In genomic region chr20:43293068-43293786, GRCh38 we compare ENCODE assay signal across 23 cellular contexts.
DNase-seq lines count a peak whose midpoint lies in the region; ATAC-seq and TF ChIP-seq lines count a peak whose summit lies in the region.
"Had no signal": no experiment of that assay in that cellular context is flagged by ENCODE, and none has a peak within 500 bp of the region (broad histone marks: within the 10 kb centered on the region; RNA-seq: fewer than 3 reads in every experiment).

No MANE protein-coding gene starts in this region.

- H2BK12ac ChIP-seq in H9 (ENCODE audit: insufficient read length, low read depth, low read length) (no peak overlapping the region), trophoblast cell (ENCODE audit: low read length) (no peak overlapping the region)

- TF ChIP-seq CTCF in H9 (conservative IDR thresholded peaks at IDR 0.05) (no peak), WERI-Rb-1 (IDR thresholded peaks at IDR 0.05; ENCODE audit: low read depth, low read length) (no peak)

- H3K18ac ChIP-seq in H9 (ENCODE audit: insufficient read length, low read depth, low read length) (no peak overlapping the region), trophoblast cell (ENCODE audit: low read length) (no peak overlapping the region)

- H3K23ac ChIP-seq in H9 (ENCODE audit: insufficient read length, low read depth, low read length) (no peak overlapping the region), trophoblast cell (ENCODE audit: low read length) (no peak overlapping the region)

- H4K5ac ChIP-seq in H9 (ENCODE audit: insufficient read length, low read depth, low read length): no peak overlapping the region

- H3K79me1 ChIP-seq in H9 (ENCODE audit: insufficient read depth, low read depth, low read length, poor library complexity, severe bottlenecking): no peaks in the 10 kb centered on the region
- H3K79me1 ChIP-seq in trophoblast cell (ENCODE audit: low read length): no peaks in the 10 kb centered on the region

- no CpG with 5 or more reads among the region's 11 CpGs for WGBS in H9 (ENCODE audit: extremely low coverage, insufficient read length, low lambda C conversion rate)
- WGBS in trophoblast cell (ENCODE audit: extremely low coverage, insufficient coverage, insufficient read length): no CpG with 5 or more reads among the region's 11 CpGs

- peaks cover 10 to 13% of the 10 kb centered on the region in 2 experiments for H3K9me3 Mint-ChIP-seq in H9
- peaks cover 4% of the 10 kb centered on the region for H3K9me3 Mint-ChIP-seq in T-helper 2 cell treated with Interferon-gamma antibody and Interleukin-4, amounts not matched to agents 5 μg/mL and 100 μg/mL, for 36 hours
- H3K9me3 Mint-ChIP-seq: HFFc6 had no signal

- no peak overlapping the region for H3K27ac ChIP-seq in H9 (ENCODE audit: insufficient read length, low read depth, low read length)
- H3K27ac ChIP-seq in WERI-Rb-1: no peak overlapping the region
- H3K27ac ChIP-seq in trophoblast cell (ENCODE audit: low read depth, low read length): no peak overlapping the region
- H3K27ac ChIP-seq: C4-2B, HL-60, KMS-11, SJCRH30 had no signal

- peaks cover 25 to 30% of the 10 kb centered on the region in 2 experiments for H3K4me1 Mint-ChIP-seq in H9
- no peaks in the 10 kb centered on the region for H3K4me1 Mint-ChIP-seq in T-helper 2 cell treated with Interferon-gamma antibody and Interleukin-4, amounts not matched to agents 5 μg/mL and 100 μg/mL, for 36 hours (ENCODE audit: low read depth)

- no peak overlapping the region for H2BK120ac ChIP-seq in H9 (ENCODE audit: low read depth, low read length, poor library complexity, severe bottlenecking)
- no peak overlapping the region for H2BK120ac ChIP-seq in trophoblast cell (ENCODE audit: insufficient read depth, low read length, poor library complexity)

- H3K14ac ChIP-seq in H9 (ENCODE audit: insufficient read depth, low read length) (no peak overlapping the region), trophoblast cell (ENCODE audit: low read length) (no peak overlapping the region)

- no peaks in the 10 kb centered on the region for H3K4me1 ChIP-seq in H9 (ENCODE audit: insufficient read depth, low read length)
- no peaks in the 10 kb centered on the region for H3K4me1 ChIP-seq in trophoblast cell (ENCODE audit: control insufficient read depth in 1 of 2, insufficient read depth in 2 of 2, low read length in 2 of 2)
- H3K4me1 ChIP-seq: SJCRH30 had no signal

- H3K79me2 ChIP-seq in H9 (ENCODE audit: insufficient read depth, low read length) (no peaks in the 10 kb centered on the region), trophoblast cell (ENCODE audit: control insufficient read depth, insufficient read depth, low read length, poor library complexity) (no peaks in the 10 kb centered on the region)

- no peak overlapping the region for H3K56ac ChIP-seq in H9 (ENCODE audit: insufficient read length, low read depth, low read length)

- H3K4me3 ChIP-seq in WERI-Rb-1 (ENCODE audit: low read depth, low read length) (no peak overlapping the region), trophoblast cell (ENCODE audit: low read depth, low read length) (peak overlapping the region; percentile 50)
- H3K4me3 ChIP-seq: SJCRH30 had no signal

- H3K9ac ChIP-seq in H9 (ENCODE audit: extremely low read depth, insufficient read length, low read length) (no peak overlapping the region), trophoblast cell (ENCODE audit: low read length) (no peak overlapping the region)
- H3K9ac ChIP-seq: KMS-11 had no signal

- ATAC-seq in HG03280 (IDR thresholded peaks at IDR 0.05; ENCODE audit: unreplicated experiment) (no peak), HG03457 (IDR thresholded peaks at IDR 0.05; ENCODE audit: unreplicated experiment) (no peak)

- no peaks in the 10 kb centered on the region; the same call in 1 of the 2 replicates for H3K27me3 Mint-ChIP-seq in H9 (ENCODE audit: low read depth)
- no peaks in the 10 kb centered on the region for H3K27me3 Mint-ChIP-seq in T-helper 2 cell treated with Interferon-gamma antibody and Interleukin-4, amounts not matched to agents 5 μg/mL and 100 μg/mL, for 36 hours (ENCODE audit: low read depth)

- H3K36me3 ChIP-seq in WERI-Rb-1 (no peaks in the 10 kb centered on the region), trophoblast cell (ENCODE audit: control insufficient read depth in 1 of 2, insufficient read depth in 2 of 2, low read length in 2 of 2) (no peaks in the 10 kb centered on the region)
- H3K36me3 ChIP-seq: SJCRH30 had no signal

- H3K27me3 ChIP-seq in H9 (ENCODE audit: insufficient read depth, low read length) (no peaks in the 10 kb centered on the region), WERI-Rb-1 (ENCODE audit: insufficient read depth, low read depth, severe bottlenecking) (peaks cover 15% of the 10 kb centered on the region), trophoblast cell (ENCODE audit: insufficient read depth, low read length) (no peaks in the 10 kb centered on the region)

- no peak overlapping the region for H2BK20ac ChIP-seq in H9 (ENCODE audit: low read depth, low read length, poor library complexity, severe bottlenecking)

- no peak for DNase-seq in H9
- peak; percentile 16 for DNase-seq in WERI-Rb-1
- peak; percentile 26 for DNase-seq in islet precursor cell
- no peak for DNase-seq in trophoblast cell
- DNase-seq in T-helper 2 cell: no peak
- no peak for DNase-seq in T-helper 2 cell treated with Interferon-gamma antibody and Interleukin-4, amounts not matched to agents 5 μg/mL and 100 μg/mL, for 36 hours (ENCODE audit: low spot score)
- DNase-seq: AML-193, GDM1, H7, HFFc6, NCI-H1105, NCI-H146, NCI-H2029, NCI-H226, NCI-H510A treated with DMSO at 0.1 percent for 48 hours, NCI-H774, OCI-M1 had no signal

- H4K12ac ChIP-seq in trophoblast cell (ENCODE audit: low read depth, low read length): no peak overlapping the region

- H3K36me3 Mint-ChIP-seq in H9 (ENCODE audit: insufficient read depth in 1 of 3, low read depth in 3 of 3): peaks cover 2 to 6% (median 4%) of the 10 kb centered on the region in 3 experiments; a peak in 4 of 7 replicates
- H3K36me3 Mint-ChIP-seq in T-helper 2 cell treated with Interferon-gamma antibody and Interleukin-4, amounts not matched to agents 5 μg/mL and 100 μg/mL, for 36 hours (ENCODE audit: low read depth): no peaks in the 10 kb centered on the region

- H4K20me1 ChIP-seq in H9 (ENCODE audit: control insufficient read depth, insufficient read depth, insufficient read length): no peaks in the 10 kb centered on the region

- H2BK5ac ChIP-seq in H9 (ENCODE audit: insufficient read length, low read length) (no peak overlapping the region), trophoblast cell (ENCODE audit: low read depth, low read length, poor library complexity) (no peak overlapping the region)

- no peaks in the 10 kb centered on the region for H3K23me2 ChIP-seq in H9 (ENCODE audit: insufficient read length, low read depth, low read length, poor library complexity, severe bottlenecking)

- H4K91ac ChIP-seq in H9 (ENCODE audit: insufficient read length, low read depth, low read length): no peak overlapping the region
- no peak overlapping the region for H4K91ac ChIP-seq in trophoblast cell (ENCODE audit: low read depth, low read length)

- H3K9me3 ChIP-seq in H9 (ENCODE audit: control insufficient read depth, low read depth, low read length) (no peaks in the 10 kb centered on the region), WERI-Rb-1 (ENCODE audit: severe bottlenecking) (peaks cover 2% of the 10 kb centered on the region), trophoblast cell (ENCODE audit: insufficient read depth, low read depth, low read length) (peaks cover 8% of the 10 kb centered on the region)
- H3K9me3 ChIP-seq: SJCRH30 had no signal

- H3K4ac ChIP-seq in H9 (ENCODE audit: low read depth, low read length) (no peak overlapping the region), trophoblast cell (ENCODE audit: low read depth, low read length) (no peak overlapping the region)

- no peak overlapping the region for H3K4me2 ChIP-seq in H9 (ENCODE audit: insufficient read depth, insufficient read length, low read length)
- H3K4me2 ChIP-seq in trophoblast cell (ENCODE audit: low read length): no peak overlapping the region
- H3K4me2 ChIP-seq: KMS-11 had no signal

- no peak overlapping the region for H2AK5ac ChIP-seq in H9 (ENCODE audit: insufficient read length, low read length)
- no peak overlapping the region for H2AK5ac ChIP-seq in trophoblast cell (ENCODE audit: low read length)

- peak overlapping the region in 2 of 3 experiments; percentile 5 to 59; a peak in 2 of 7 replicates for H3K27ac Mint-ChIP-seq in H9
- no peak overlapping the region for H3K27ac Mint-ChIP-seq in T-helper 2 cell treated with Interferon-gamma antibody and Interleukin-4, amounts not matched to agents 5 μg/mL and 100 μg/mL, for 36 hours
- H3K27ac Mint-ChIP-seq: HFFc6 had no signal

- no peak overlapping the region for H2BK15ac ChIP-seq in H9 (ENCODE audit: low read depth, low read length)

- H4K8ac ChIP-seq in H9 (replicated peaks; ENCODE audit: insufficient read length, low read depth, low read length) (no peak overlapping the region), trophoblast cell (ENCODE audit: low read depth, low read length) (no peak overlapping the region)

- H2AFZ ChIP-seq in H9 (ENCODE audit: low read length) (no peak overlapping the region), trophoblast cell (ENCODE audit: insufficient read depth, low read length, poor library complexity) (no peak overlapping the region)

- H3K4me3 Mint-ChIP-seq in H9: no peak overlapping the region; a peak in 1 of 5 replicates
- no peak overlapping the region for H3K4me3 Mint-ChIP-seq in T-helper 2 cell treated with Interferon-gamma antibody and Interleukin-4, amounts not matched to agents 5 μg/mL and 100 μg/mL, for 36 hours
- H3K4me3 Mint-ChIP-seq: HFFc6 had no signal

- no peak overlapping the region for H3T11ph ChIP-seq in H9 (ENCODE audit: low read length)

Comparison
In these comparisons a context has a peak if more than half of its experiments do, and no peak if none do; other contexts are left out.
1. DNase-seq: peak in WERI-Rb-1 (single experiment) and islet precursor cell (single experiment); none in H9 (single experiment), trophoblast cell (0 of 2), T-helper 2 cell (0 of 5) and T-helper 2 cell treated with Interferon-gamma antibody and Interleukin-4, amounts not matched to agents 5 μg/mL and 100 μg/mL, for 36 hours (single experiment).